1 cellular context compared by ENCODE assay signal in the genomic region with DNA sequence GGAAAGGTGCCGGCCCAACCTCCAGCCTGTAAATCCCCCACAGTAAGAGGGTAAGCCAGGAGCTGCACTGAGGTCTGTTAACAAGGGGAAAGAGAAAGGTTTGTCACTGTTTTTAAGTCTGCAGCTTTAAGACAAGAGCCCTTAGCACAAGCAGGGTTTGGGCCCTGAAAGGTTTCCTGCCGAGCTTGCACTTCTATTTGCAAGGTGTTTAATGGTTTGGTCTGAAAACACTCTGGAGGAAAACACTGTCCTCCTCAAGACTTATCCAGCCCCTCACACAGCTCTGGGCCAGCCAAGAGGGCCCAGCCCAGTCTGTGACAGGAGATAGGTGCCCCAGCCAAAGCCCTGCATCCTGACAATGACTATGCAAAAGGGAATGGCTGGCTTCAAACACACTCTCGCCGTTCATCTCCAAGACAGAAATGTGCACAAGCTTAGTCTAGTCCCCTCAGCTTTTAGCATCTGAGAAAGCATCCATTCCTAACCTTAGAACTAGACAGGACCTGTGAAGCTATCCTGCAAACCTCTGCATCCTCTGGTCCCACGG.
TF ChIP-seq lines count a peak whose summit lies in the region.

No MANE protein-coding gene starts in this region.

TF ChIP-seq in K562, 482 proteins besides CTCF, POLR2A, EP300 and RAD21 (continued from another document and continues in another):
- TF ChIP-seq, protein P1, sequence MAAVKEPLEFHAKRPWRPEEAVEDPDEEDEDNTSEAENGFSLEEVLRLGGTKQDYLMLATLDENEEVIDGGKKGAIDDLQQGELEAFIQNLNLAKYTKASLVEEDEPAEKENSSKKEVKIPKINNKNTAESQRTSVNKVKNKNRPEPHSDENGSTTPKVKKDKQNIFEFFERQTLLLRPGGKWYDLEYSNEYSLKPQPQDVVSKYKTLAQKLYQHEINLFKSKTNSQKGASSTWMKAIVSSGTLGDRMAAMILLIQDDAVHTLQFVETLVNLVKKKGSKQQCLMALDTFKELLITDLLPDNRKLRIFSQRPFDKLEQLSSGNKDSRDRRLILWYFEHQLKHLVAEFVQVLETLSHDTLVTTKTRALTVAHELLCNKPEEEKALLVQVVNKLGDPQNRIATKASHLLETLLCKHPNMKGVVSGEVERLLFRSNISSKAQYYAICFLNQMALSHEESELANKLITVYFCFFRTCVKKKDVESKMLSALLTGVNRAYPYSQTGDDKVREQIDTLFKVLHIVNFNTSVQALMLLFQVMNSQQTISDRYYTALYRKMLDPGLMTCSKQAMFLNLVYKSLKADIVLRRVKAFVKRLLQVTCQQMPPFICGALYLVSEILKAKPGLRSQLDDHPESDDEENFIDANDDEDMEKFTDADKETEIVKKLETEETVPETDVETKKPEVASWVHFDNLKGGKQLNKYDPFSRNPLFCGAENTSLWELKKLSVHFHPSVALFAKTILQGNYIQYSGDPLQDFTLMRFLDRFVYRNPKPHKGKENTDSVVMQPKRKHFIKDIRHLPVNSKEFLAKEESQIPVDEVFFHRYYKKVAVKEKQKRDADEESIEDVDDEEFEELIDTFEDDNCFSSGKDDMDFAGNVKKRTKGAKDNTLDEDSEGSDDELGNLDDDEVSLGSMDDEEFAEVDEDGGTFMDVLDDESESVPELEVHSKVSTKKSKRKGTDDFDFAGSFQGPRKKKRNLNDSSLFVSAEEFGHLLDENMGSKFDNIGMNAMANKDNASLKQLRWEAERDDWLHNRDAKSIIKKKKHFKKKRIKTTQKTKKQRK (IDR thresholded peaks at IDR 0.05; ENCODE audit: borderline replicate concordance, low read depth, low read length): no peak
- TF ChIP-seq TBL1XR1 (IDR thresholded peaks at IDR 0.05; ENCODE audit: low read length in 2 of 2) (peak in 1 of 2 experiments; percentile 81; a peak in 1 of 4 replicates), CCNT2 (IDR thresholded peaks at IDR 0.05; ENCODE audit: borderline replicate concordance, extremely low read depth, insufficient read length, low read depth, low read length) (no peak), TARDBP (IDR thresholded peaks at IDR 0.05) (no peak), CBFA2T2 (conservative IDR thresholded peaks at IDR 0.05) (peak; percentile 84), ATF7 (IDR thresholded peaks at IDR 0.05) (no peak), SMAD3 (CRISPR knock-in tag; conservative IDR thresholded peaks at IDR 0.05) (no peak), CBX8 (IDR thresholded peaks at IDR 0.05; ENCODE audit: borderline replicate concordance, extremely low read depth, low read depth, low read length, poor library complexity, severe bottlenecking) (no peak), NR1H2 (CRISPR knock-in tag; IDR thresholded peaks at IDR 0.05) (no peak), KDM1A (IDR thresholded peaks at IDR 0.05) (peak in 1 of 2 experiments; percentile 7; a peak in 1 of 4 replicates), DDX20 (tag; IDR thresholded peaks at IDR 0.05; ENCODE audit: low read depth) (no peak), SAFB (IDR thresholded peaks at IDR 0.05; ENCODE audit: borderline replicate concordance, low read depth, low read length) (no peak), CREB1 (IDR thresholded peaks at IDR 0.05) (no peak), CREB1 (CRISPR knock-in tag; IDR thresholded peaks at IDR 0.05) (no peak), SMARCA4 (IDR thresholded peaks at IDR 0.05) (peak; percentile 64), NFIC (IDR thresholded peaks at IDR 0.05) (peak; percentile 63), ZNF316 (IDR thresholded peaks at IDR 0.05) (peak; percentile 93), SIN3A (IDR thresholded peaks at IDR 0.05; ENCODE audit: borderline replicate concordance in 2 of 2, control insufficient read depth in 1 of 2, low read depth in 2 of 2, low read length in 2 of 2) (no peak), TCF3 (CRISPR knock-in tag; IDR thresholded peaks at IDR 0.05) (peak; percentile 88), SMAD4 (CRISPR knock-in tag; conservative IDR thresholded peaks at IDR 0.05) (peak; percentile 42; the same call in 1 of the 2 replicates), ARID1B (IDR thresholded peaks at IDR 0.05) (peak; percentile 87), NFE2 (IDR thresholded peaks at IDR 0.05; ENCODE audit: low read depth) (peak; percentile 93), SRSF7 (optimal IDR thresholded peaks at IDR 0.05; ENCODE audit: low read depth, low read length) (no peak), ZNF785 (CRISPR knock-in tag; IDR thresholded peaks at IDR 0.05) (no peak), ZNF133 (CRISPR knock-in tag; IDR thresholded peaks at IDR 0.05) (no peak), ZNF551 (CRISPR knock-in tag; IDR thresholded peaks at IDR 0.05) (no peak), MAFG (tag; conservative IDR thresholded peaks at IDR 0.05) (peak; percentile 93), JUND (IDR thresholded peaks at IDR 0.05; ENCODE audit: borderline replicate concordance, low read depth, low read length) (peak; percentile 31; the same call in 1 of the 2 replicates), JUND (tag; IDR thresholded peaks at IDR 0.05; ENCODE audit: borderline replicate concordance, low read depth, low read length) (no peak), NFE2L1 (tag; IDR thresholded peaks at IDR 0.05; ENCODE audit: borderline replicate concordance, low read depth) (peak; percentile 60; the same call in 1 of the 2 replicates), POLR2B (IDR thresholded peaks at IDR 0.05; ENCODE audit: low read depth, partially characterized antibody) (no peak), RBM25 (IDR thresholded peaks at IDR 0.05; ENCODE audit: low read depth, low read length, severe bottlenecking) (no peak), STAT5A (IDR thresholded peaks at IDR 0.05; ENCODE audit: borderline replicate concordance, low read length) (peak; percentile 38; the same call in 1 of the 2 replicates), ZNF165 (CRISPR knock-in tag; IDR thresholded peaks at IDR 0.05; ENCODE audit: borderline replicate concordance) (no peak), MYNN (IDR thresholded peaks at IDR 0.05) (peak; percentile 62; the same call in 1 of the 2 replicates), MYNN (CRISPR knock-in tag; IDR thresholded peaks at IDR 0.05) (no peak), HDAC1 (IDR thresholded peaks at IDR 0.05) (peak in 1 of 2 experiments; percentile 35; a peak in 1 of 4 replicates), KLF16 (IDR thresholded peaks at IDR 0.05) (no peak), PCBP2 (IDR thresholded peaks at IDR 0.05; ENCODE audit: low read depth, low read length, poor library complexity, severe bottlenecking) (no peak), POLR2AphosphoS5 (IDR thresholded peaks at IDR 0.05; ENCODE audit: control insufficient read depth, insufficient read depth, low read depth, low read length) (peak; percentile 60), ZNF408 (CRISPR knock-in tag; IDR thresholded peaks at IDR 0.05; ENCODE audit: low read depth) (no peak)
- TF ChIP-seq, protein P2, sequence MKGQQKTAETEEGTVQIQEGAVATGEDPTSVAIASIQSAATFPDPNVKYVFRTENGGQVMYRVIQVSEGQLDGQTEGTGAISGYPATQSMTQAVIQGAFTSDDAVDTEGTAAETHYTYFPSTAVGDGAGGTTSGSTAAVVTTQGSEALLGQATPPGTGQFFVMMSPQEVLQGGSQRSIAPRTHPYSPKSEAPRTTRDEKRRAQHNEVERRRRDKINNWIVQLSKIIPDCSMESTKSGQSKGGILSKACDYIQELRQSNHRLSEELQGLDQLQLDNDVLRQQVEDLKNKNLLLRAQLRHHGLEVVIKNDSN (CRISPR knock-in tag; IDR thresholded peaks at IDR 0.05): no peak
- TF ChIP-seq, protein P3, sequence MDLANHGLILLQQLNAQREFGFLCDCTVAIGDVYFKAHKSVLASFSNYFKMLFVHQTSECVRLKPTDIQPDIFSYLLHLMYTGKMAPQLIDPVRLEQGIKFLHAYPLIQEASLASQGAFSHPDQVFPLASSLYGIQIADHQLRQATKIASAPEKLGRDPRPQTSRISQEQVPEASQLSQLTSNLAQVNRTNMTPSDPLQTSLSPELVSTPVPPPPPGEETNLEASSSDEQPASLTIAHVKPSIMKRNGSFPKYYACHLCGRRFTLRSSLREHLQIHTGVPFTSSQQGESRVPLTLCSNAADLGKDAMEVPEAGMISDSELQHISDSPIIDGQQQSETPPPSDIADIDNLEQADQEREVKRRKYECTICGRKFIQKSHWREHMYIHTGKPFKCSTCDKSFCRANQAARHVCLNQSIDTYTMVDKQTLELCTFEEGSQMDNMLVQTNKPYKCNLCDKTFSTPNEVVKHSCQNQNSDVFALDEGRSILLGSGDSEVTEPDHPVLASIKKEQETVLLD (IDR thresholded peaks at IDR 0.05): no peak
- TF ChIP-seq, protein P4, sequence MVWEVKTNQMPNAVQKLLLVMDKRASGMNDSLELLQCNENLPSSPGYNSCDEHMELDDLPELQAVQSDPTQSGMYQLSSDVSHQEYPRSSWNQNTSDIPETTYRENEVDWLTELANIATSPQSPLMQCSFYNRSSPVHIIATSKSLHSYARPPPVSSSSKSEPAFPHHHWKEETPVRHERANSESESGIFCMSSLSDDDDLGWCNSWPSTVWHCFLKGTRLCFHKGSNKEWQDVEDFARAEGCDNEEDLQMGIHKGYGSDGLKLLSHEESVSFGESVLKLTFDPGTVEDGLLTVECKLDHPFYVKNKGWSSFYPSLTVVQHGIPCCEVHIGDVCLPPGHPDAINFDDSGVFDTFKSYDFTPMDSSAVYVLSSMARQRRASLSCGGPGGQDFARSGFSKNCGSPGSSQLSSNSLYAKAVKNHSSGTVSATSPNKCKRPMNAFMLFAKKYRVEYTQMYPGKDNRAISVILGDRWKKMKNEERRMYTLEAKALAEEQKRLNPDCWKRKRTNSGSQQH (CRISPR knock-in tag; IDR thresholded peaks at IDR 0.05): no peak
- TF ChIP-seq, protein P5, sequence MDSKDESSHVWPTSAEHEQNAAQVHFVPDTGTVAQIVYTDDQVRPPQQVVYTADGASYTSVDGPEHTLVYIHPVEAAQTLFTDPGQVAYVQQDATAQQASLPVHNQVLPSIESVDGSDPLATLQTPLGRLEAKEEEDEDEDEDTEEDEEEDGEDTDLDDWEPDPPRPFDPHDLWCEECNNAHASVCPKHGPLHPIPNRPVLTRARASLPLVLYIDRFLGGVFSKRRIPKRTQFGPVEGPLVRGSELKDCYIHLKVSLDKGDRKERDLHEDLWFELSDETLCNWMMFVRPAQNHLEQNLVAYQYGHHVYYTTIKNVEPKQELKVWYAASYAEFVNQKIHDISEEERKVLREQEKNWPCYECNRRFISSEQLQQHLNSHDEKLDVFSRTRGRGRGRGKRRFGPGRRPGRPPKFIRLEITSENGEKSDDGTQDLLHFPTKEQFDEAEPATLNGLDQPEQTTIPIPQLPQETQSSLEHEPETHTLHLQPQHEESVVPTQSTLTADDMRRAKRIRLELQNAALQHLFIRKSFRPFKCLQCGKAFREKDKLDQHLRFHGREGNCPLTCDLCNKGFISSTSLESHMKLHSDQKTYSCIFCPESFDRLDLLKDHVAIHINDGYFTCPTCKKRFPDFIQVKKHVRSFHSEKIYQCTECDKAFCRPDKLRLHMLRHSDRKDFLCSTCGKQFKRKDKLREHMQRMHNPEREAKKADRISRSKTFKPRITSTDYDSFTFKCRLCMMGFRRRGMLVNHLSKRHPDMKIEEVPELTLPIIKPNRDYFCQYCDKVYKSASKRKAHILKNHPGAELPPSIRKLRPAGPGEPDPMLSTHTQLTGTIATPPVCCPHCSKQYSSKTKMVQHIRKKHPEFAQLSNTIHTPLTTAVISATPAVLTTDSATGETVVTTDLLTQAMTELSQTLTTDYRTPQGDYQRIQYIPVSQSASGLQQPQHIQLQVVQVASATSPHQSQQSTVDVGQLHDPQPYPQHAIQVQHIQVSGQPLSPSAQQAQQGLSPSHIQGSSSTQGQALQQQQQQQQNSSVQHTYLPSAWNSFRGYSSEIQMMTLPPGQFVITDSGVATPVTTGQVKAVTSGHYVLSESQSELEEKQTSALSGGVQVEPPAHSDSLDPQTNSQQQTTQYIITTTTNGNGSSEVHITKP (IDR thresholded peaks at IDR 0.05; ENCODE audit: partially characterized antibody): peak; percentile 87
- TF ChIP-seq, protein P6, sequence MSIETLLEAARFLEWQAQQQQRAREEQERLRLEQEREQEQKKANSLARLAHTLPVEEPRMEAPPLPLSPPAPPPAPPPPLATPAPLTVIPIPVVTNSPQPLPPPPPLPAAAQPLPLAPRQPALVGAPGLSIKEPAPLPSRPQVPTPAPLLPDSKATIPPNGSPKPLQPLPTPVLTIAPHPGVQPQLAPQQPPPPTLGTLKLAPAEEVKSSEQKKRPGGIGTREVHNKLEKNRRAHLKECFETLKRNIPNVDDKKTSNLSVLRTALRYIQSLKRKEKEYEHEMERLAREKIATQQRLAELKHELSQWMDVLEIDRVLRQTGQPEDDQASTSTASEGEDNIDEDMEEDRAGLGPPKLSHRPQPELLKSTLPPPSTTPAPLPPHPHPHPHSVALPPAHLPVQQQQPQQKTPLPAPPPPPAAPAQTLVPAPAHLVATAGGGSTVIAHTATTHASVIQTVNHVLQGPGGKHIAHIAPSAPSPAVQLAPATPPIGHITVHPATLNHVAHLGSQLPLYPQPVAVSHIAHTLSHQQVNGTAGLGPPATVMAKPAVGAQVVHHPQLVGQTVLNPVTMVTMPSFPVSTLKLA (conservative IDR thresholded peaks at IDR 0.05): 0 out of 4 replicates have a peak, but pooled peaks of 1 of the 2 experiments have one; percentile 33
